8 cellular contexts compared by ENCODE assay signal in genomic region chr13:100721885-100722512, GRCh38. TPM values are rescaled to one million over a fixed set of nuclear protein-coding genes. Genes with fewer than 3 reads are reported as not detected.
DNase-seq lines count a peak whose midpoint lies in the region; ATAC-seq, FAIRE-seq and TF ChIP-seq lines count a peak whose summit lies in the region.

No MANE protein-coding gene starts in this region.

- H3K4ac ChIP-seq in trophoblast cell (ENCODE audit: low read depth, low read length): no peak overlapping the region

- H4K91ac ChIP-seq in trophoblast cell (ENCODE audit: low read depth, low read length): no peak overlapping the region

- no peaks in the 10 kb centered on the region for H3K79me2 ChIP-seq in trophoblast cell (ENCODE audit: control insufficient read depth, insufficient read depth, low read length, poor library complexity)

- no peak overlapping the region for H3K14ac ChIP-seq in trophoblast cell (ENCODE audit: low read length)

- TF ChIP-seq CTCF in AG10803 (conservative IDR thresholded peaks at IDR 0.05; ENCODE audit: low read length) (peak; percentile 89), fibroblast of pulmonary artery (IDR thresholded peaks at IDR 0.05; ENCODE audit: low read length, missing control alignments) (peak; percentile 80)

- no peak overlapping the region for H4K8ac ChIP-seq in trophoblast cell (ENCODE audit: low read depth, low read length)

- no CpG with 5 or more reads among the region's 6 CpGs for WGBS in trophoblast cell (ENCODE audit: extremely low coverage, insufficient coverage, insufficient read length)

- no peak overlapping the region for H3K27ac ChIP-seq in trophoblast cell (ENCODE audit: low read depth, low read length)

- H3K4me1 ChIP-seq in trophoblast cell (ENCODE audit: control insufficient read depth in 1 of 2, insufficient read depth in 2 of 2, low read length in 2 of 2): no peaks in the 10 kb centered on the region

- FAIRE-seq in GM18507 (lab: Jason Lieb, UNC): peak; percentile 74

- no peak overlapping the region for H2AFZ ChIP-seq in trophoblast cell (ENCODE audit: insufficient read depth, low read length, poor library complexity)

- H3K9me3 ChIP-seq in trophoblast cell (ENCODE audit: insufficient read depth, low read depth, low read length): no peaks in the 10 kb centered on the region

- no peaks in the 10 kb centered on the region for H3K36me3 ChIP-seq in trophoblast cell (ENCODE audit: control insufficient read depth in 1 of 2, insufficient read depth in 2 of 2, low read length in 2 of 2)

- no peak overlapping the region for H3K4me3 ChIP-seq in AG10803 (ENCODE audit: low read length)
- no peak overlapping the region for H3K4me3 ChIP-seq in fibroblast of pulmonary artery (replicated peaks; ENCODE audit: low read depth, low read length)
- no peak overlapping the region for H3K4me3 ChIP-seq in trophoblast cell (ENCODE audit: low read depth, low read length)

- no peaks in the 10 kb centered on the region for H3K79me1 ChIP-seq in trophoblast cell (ENCODE audit: low read length)

- no peak overlapping the region for H3K4me2 ChIP-seq in trophoblast cell (ENCODE audit: low read length)

- no peaks in the 10 kb centered on the region for H3K27me3 ChIP-seq in trophoblast cell (ENCODE audit: insufficient read depth, low read length)

- H3K23ac ChIP-seq in trophoblast cell (ENCODE audit: low read length): no peak overlapping the region

- no peak overlapping the region for H3K18ac ChIP-seq in trophoblast cell (ENCODE audit: low read length)

- H2BK120ac ChIP-seq in trophoblast cell (ENCODE audit: insufficient read depth, low read length, poor library complexity): no peak overlapping the region

- H2BK12ac ChIP-seq in trophoblast cell (ENCODE audit: low read length): no peak overlapping the region

- no peak overlapping the region for H2BK5ac ChIP-seq in trophoblast cell (ENCODE audit: low read depth, low read length, poor library complexity)

- DNase-seq in AG10803 (ENCODE audit: low read depth): peak; percentile 44
- peak; percentile 4 for DNase-seq in GM18507 (ENCODE audit: extremely low spot score, insufficient read length, low read depth)
- DNase-seq in NOMO-1 treated with DMSO at 0.1 percent for 48 hours (lab: John Stamatoyannopoulos, UW; ENCODE audit: unreplicated experiment): peak; percentile 32
- DNase-seq in activated T-cell treated with anti-CD3 and anti-CD28 coated beads for 4 hours: peak; percentile 34
- DNase-seq in fibroblast of pulmonary artery (ENCODE audit: low read depth): peak; percentile 63
- DNase-seq in trophoblast cell: peak; percentile 60 to 79

- H3K9ac ChIP-seq in trophoblast cell (ENCODE audit: low read length): no peak overlapping the region

- no peak overlapping the region for H2AK5ac ChIP-seq in trophoblast cell (ENCODE audit: low read length)

- ATAC-seq in HG03159 (IDR thresholded peaks at IDR 0.05; ENCODE audit: unreplicated experiment) (peak; percentile 85), HG03097 (IDR thresholded peaks at IDR 0.05; ENCODE audit: low FRiP score, unreplicated experiment) (no peak)

- no peak overlapping the region for H4K12ac ChIP-seq in trophoblast cell (ENCODE audit: low read depth, low read length)

RNA-seq across cellular contexts. Expression of gene TMTC4, which starts 47.4 kb away (rescaled TPM):
- 19.7 and 21.4 TPM in 2 replicates for polyA plus RNA-seq in trophoblast cell (2013)

Comparison
In these comparisons a context has a peak if more than half of its experiments do, and no peak if none do; other contexts are left out.
1. DNase-seq: peak in every context shown above with its lines; median percentile 70 in trophoblast cell; 63 in fibroblast of pulmonary artery; 44 in AG10803; 34 in activated T-cell treated with anti-CD3 and anti-CD28 coated beads for 4 hours; 32 in NOMO-1 treated with DMSO at 0.1 percent for 48 hours; 4 in GM18507.